15 cellular contexts compared by ENCODE assay signal in the genomic region with DNA sequence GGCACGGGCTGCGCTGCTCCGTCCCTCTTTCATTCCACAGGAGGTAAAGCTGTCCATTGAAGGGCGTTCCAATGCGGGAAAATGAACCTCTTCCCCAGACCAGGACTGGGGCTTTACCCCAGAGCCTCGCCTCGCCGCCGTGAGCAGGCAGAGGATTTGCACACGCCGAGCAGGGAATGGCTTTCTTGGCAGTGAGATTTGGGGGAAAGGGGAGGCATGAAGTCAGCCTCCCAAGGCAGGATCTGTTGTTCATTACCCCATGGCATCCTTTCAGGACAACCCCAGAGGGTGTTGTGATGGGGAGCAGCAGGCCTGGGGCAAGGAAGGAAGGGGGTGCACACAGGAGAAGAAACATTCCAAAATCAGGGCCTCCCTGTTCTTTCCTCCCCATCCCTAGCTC.
"Had no signal": no experiment of that assay in that cellular context is flagged by ENCODE, and none has a peak within 500 bp of the region (broad histone marks: within the 10 kb centered on the region; RNA-seq: fewer than 3 reads in every experiment).

No MANE protein-coding gene starts in this region.

- H3K4me1 ChIP-seq: breast epithelium had no signal

- H3K27ac Mint-ChIP-seq: activated naive CD8-positive, alpha-beta T cell treated with anti-CD3 and anti-CD28 coated beads, Interleukin-2, amount 10 ng/mL, durations not matched to agents 7 days and 5 days; nephron; T-helper 2 cell treated with Interferon-gamma antibody and Interleukin-4, amounts not matched to agents 5 μg/mL and 100 μg/mL, for 36 hours had no signal

- H3K9me3 Mint-ChIP-seq: activated naive CD8-positive, alpha-beta T cell treated with anti-CD3 and anti-CD28 coated beads, Interleukin-2, amount 10 ng/mL, durations not matched to agents 7 days and 5 days; nephron; T-helper 2 cell treated with Interferon-gamma antibody and Interleukin-4, amounts not matched to agents 5 μg/mL and 100 μg/mL, for 36 hours had no signal

- H3K27me3 Mint-ChIP-seq: activated naive CD8-positive, alpha-beta T cell treated with anti-CD3 and anti-CD28 coated beads, Interleukin-2, amount 10 ng/mL, durations not matched to agents 7 days and 5 days had no signal

- H3K4me3 Mint-ChIP-seq: activated naive CD8-positive, alpha-beta T cell treated with anti-CD3 and anti-CD28 coated beads, Interleukin-2, amount 10 ng/mL, durations not matched to agents 7 days and 5 days; nephron; T-helper 2 cell treated with Interferon-gamma antibody and Interleukin-4, amounts not matched to agents 5 μg/mL and 100 μg/mL, for 36 hours had no signal

- H3K27me3 ChIP-seq: breast epithelium, esophagus muscularis mucosa, heart right ventricle, spleen, testis had no signal

- H3K9me3 ChIP-seq: breast epithelium, esophagus muscularis mucosa, heart right ventricle, spleen, testis had no signal

- H3K27ac ChIP-seq: esophagus muscularis mucosa, heart right ventricle, testis had no signal

- ATAC-seq: activated CD4-positive, CD25-positive, alpha-beta regulatory T cell treated with anti-CD3 and anti-CD28 coated beads, Interleukin-2, amount 50 U/mL, for 24 hours; left lobe of liver; stimulated activated naive CD8-positive, alpha-beta T cell treated with anti-CD3 and anti-CD28 coated beads, Interleukin-15, Interleukin-2, amounts not matched to agents 100 U/mL and 50 U/mL, for 24 hours had no signal

- DNase-seq: activated gamma-delta T cell treated with Interleukin-2 at 50 U/mL for 16 hours; activated naive CD8-positive, alpha-beta T cell treated with anti-CD3 and anti-CD28 coated beads, Interleukin-2, amount 10 ng/mL, durations not matched to agents 7 days and 5 days; aorta; heart right ventricle; mammary epithelial cell; spleen; stimulated activated CD4-positive, alpha-beta T cell treated with anti-CD3 and anti-CD28 coated beads, Interleukin-2, amount 100 ng/mL, for 24 hours; stimulated activated naive CD8-positive, alpha-beta T cell treated with anti-CD3 and anti-CD28 coated beads, Interleukin-15, Interleukin-2, amounts not matched to agents 100 U/mL and 50 U/mL, for 24 hours; testis had no signal

- H3K4me3 ChIP-seq: breast epithelium, esophagus muscularis mucosa, heart right ventricle, spleen, testis had no signal
